ENCODE assay signal across 8 cellular contexts in genomic region chr4:37978509-37978908, GRCh38. TPM values are rescaled to one million over a fixed set of nuclear protein-coding genes. Genes with fewer than 3 reads are reported as not detected.
DNase-seq lines count a peak whose midpoint lies in the region; ATAC-seq, FAIRE-seq and TF ChIP-seq lines count a peak whose summit lies in the region.

No MANE protein-coding gene starts in this region.

- peak overlapping the region; percentile 93 for H3K27ac Mint-ChIP-seq in activated T-cell treated with anti-CD3 and anti-CD28 coated beads, Interleukin-2, amount 50 U/mL, for 24 hours
- H3K27ac Mint-ChIP-seq in activated CD8-positive, alpha-beta T cell treated with anti-CD3 and anti-CD28 coated beads for 36 hours = no peak overlapping the region

- intact Hi-C loops in activated CD8-positive, alpha-beta T cell treated with anti-CD3 and anti-CD28 coated beads for 36 hours (cut with micrococcal nuclease) = loop anchor here (2.0 to 10.0 kb wide), 2 partner anchors 86 to 154 kb away; partner anchors contain the start of gene PGM2
- intact Hi-C loops in kidney (cut with DNase I) (no loop called here), tibial artery (cut with DNase I; ENCODE audit: low total_unique reads) (loop anchor here (2.0 to 10.0 kb wide), 2 partner anchors 88 to 154 kb away; partner anchors contain the start of genes PGM2 and TBC1D1)

- H3K36me3 ChIP-seq in kidney (ENCODE audit: control insufficient read depth in 1 of 2, insufficient read depth in 2 of 2, low read length in 2 of 2) (no peaks in the 10 kb centered on the region), tibial artery (no peaks in the 10 kb centered on the region)

- no peaks in the 10 kb centered on the region for H3K9me3 Mint-ChIP-seq in activated T-cell treated with anti-CD3 and anti-CD28 coated beads, Interleukin-2, amount 50 U/mL, for 24 hours
- no peaks in the 10 kb centered on the region for H3K9me3 Mint-ChIP-seq in activated CD8-positive, alpha-beta T cell treated with anti-CD3 and anti-CD28 coated beads for 36 hours

- CTCF ChIA-PET in activated CD8-positive, alpha-beta T cell treated with anti-CD3 and anti-CD28 coated beads for 36 hours (lab: Charles Lee) = interaction anchor here (0.6 to 3.7 kb wide), 12 partner anchors 12 to 179 kb away, joined by 3 to 19 read pairs (median 3); partner anchors contain the start of gene TBC1D1

- FAIRE-seq in kidney (lab: Jason Lieb, UNC) = no peak
- FAIRE-seq in frontal cortex (lab: Jason Lieb, UNC) = no peak

- H3K27me3 Mint-ChIP-seq in activated T-cell treated with anti-CD3 and anti-CD28 coated beads, Interleukin-2, amount 50 U/mL, for 24 hours = no peaks in the 10 kb centered on the region
- no peaks in the 10 kb centered on the region for H3K27me3 Mint-ChIP-seq in activated CD8-positive, alpha-beta T cell treated with anti-CD3 and anti-CD28 coated beads for 36 hours

- POLR2A ChIA-PET in activated CD8-positive, alpha-beta T cell treated with anti-CD3 and anti-CD28 coated beads for 36 hours (lab: Charles Lee) = interaction anchor here (0.9 to 3.3 kb wide), 3 partner anchors 14 to 152 kb away, joined by 4 to 21 read pairs (median 5); partner anchors contain the start of genes PGM2 and TBC1D1

- H3K9ac ChIP-seq in kidney (ENCODE audit: low read length in 2 of 2) = peak overlapping the region; percentile 78 to 81

- peak overlapping the region; percentile 93 to 99 for H3K27ac ChIP-seq in kidney (ENCODE audit: low read depth in 2 of 2, low read length in 2 of 2)
- H3K27ac ChIP-seq in tibial artery = peak overlapping the region; percentile 93 to 97

- H3K4me1 ChIP-seq in kidney (ENCODE audit: control insufficient read depth in 1 of 2, insufficient read depth in 1 of 2, low read depth in 1 of 2, low read length in 2 of 2) (peaks cover 38 to 47% of the 10 kb centered on the region in 2 donors), tibial artery (peaks cover 0 to 71% (median 27%) of the 10 kb centered on the region in 4 donors)

- TF ChIP-seq CTCF in activated CD8-positive, alpha-beta T cell treated with anti-CD3 and anti-CD28 coated beads for 36 hours (IDR thresholded peaks at IDR 0.05) = no peak
- no peak for TF ChIP-seq CTCF in kidney (IDR thresholded peaks at IDR 0.05; ENCODE audit: borderline replicate concordance, extremely low read depth, insufficient read depth)
- TF ChIP-seq CTCF in tibial artery (IDR thresholded peaks at IDR 0.05) = no peak

- DNase-seq in activated T-cell treated with anti-CD3 and anti-CD28 coated beads, Interleukin-2, amount 50 U/mL, for 24 hours = no peak
- DNase-seq in activated T-cell treated with anti-CD3 and anti-CD28 coated beads, Interleukin-2, amount 50 U/mL, for 48 hours = no peak
- no peak for DNase-seq in activated CD8-positive, alpha-beta T cell treated with anti-CD3 and anti-CD28 coated beads for 36 hours
- DNase-seq in kidney = no peak
- no peak for DNase-seq in tibial artery
- no peak for DNase-seq in frontal cortex (ENCODE audit: low spot score in 2 of 2)
- no peak for DNase-seq in NCI-H345 (lab: John Stamatoyannopoulos, UW)

- no peak for ATAC-seq in activated CD8-positive, alpha-beta T cell treated with anti-CD3 and anti-CD28 coated beads for 36 hours
- no peak for ATAC-seq in GM21529 (IDR thresholded peaks at IDR 0.05; ENCODE audit: unreplicated experiment)

- peaks cover 50% of the 10 kb centered on the region for H3K4me1 Mint-ChIP-seq in activated T-cell treated with anti-CD3 and anti-CD28 coated beads, Interleukin-2, amount 50 U/mL, for 24 hours (ENCODE audit: low read depth)
- H3K4me1 Mint-ChIP-seq in activated CD8-positive, alpha-beta T cell treated with anti-CD3 and anti-CD28 coated beads for 36 hours (ENCODE audit: low read depth) = peaks cover 33% of the 10 kb centered on the region

- H3K9me3 ChIP-seq in kidney (ENCODE audit: control insufficient read depth in 1 of 2, low read length in 2 of 2) (no peaks in the 10 kb centered on the region), tibial artery (no peaks in the 10 kb centered on the region)

- peak overlapping the region; percentile 82 for H3K4me3 Mint-ChIP-seq in activated T-cell treated with anti-CD3 and anti-CD28 coated beads, Interleukin-2, amount 50 U/mL, for 24 hours
- peak overlapping the region; percentile 81 for H3K4me3 Mint-ChIP-seq in activated CD8-positive, alpha-beta T cell treated with anti-CD3 and anti-CD28 coated beads for 36 hours

- no peaks in the 10 kb centered on the region for H3K27me3 ChIP-seq in tibial artery

- no peaks in the 10 kb centered on the region for H3K36me3 Mint-ChIP-seq in activated T-cell treated with anti-CD3 and anti-CD28 coated beads, Interleukin-2, amount 50 U/mL, for 24 hours (ENCODE audit: low read depth)
- H3K36me3 Mint-ChIP-seq in activated CD8-positive, alpha-beta T cell treated with anti-CD3 and anti-CD28 coated beads for 36 hours (ENCODE audit: low read depth) = no peaks in the 10 kb centered on the region

- peak overlapping the region; percentile 74 to 90 for H3K4me3 ChIP-seq in kidney (ENCODE audit: low read length in 2 of 2)
- peak overlapping the region; percentile 82 to 95 for H3K4me3 ChIP-seq in tibial artery

RNA-seq across cellular contexts. Expression of gene PTTG2, which starts 18.3 kb away (rescaled TPM):
- total RNA-seq in activated CD8-positive, alpha-beta T cell treated with anti-CD3 and anti-CD28 coated beads for 36 hours = not detected
- total RNA-seq in kidney = 1.0 TPM
- not detected for polyA plus RNA-seq in kidney (ENCODE audit: insufficient read depth, low read depth, low replicate concordance)
- total RNA-seq in frontal cortex = not detected
